ENCODE assay signal across 1 cellular context in the genomic region with DNA sequence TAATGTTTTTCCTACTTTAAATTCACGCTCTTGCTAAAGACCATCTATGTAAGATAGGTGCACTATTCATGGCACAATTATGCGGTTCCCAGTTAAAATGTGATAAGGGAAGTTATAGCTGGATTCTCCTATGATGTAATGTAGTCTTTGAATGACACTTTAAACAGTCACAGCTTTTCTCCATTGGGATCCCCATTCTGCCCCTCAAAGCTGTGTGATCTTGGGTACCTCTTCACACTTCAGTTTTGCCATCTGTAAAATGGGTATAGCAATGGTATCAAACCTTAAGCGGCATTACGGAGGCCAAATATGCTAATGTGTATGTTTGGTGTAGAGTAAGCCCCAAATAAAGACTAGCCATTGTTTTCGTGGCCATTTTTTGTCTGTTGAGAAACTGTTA.
TF ChIP-seq lines count a peak whose summit lies in the region.

No MANE protein-coding gene starts in this region.

TF ChIP-seq in GM12878, 131 proteins besides CTCF, POLR2A, EP300 and RAD21 (continued from another document):
- TF ChIP-seq, protein P1, sequence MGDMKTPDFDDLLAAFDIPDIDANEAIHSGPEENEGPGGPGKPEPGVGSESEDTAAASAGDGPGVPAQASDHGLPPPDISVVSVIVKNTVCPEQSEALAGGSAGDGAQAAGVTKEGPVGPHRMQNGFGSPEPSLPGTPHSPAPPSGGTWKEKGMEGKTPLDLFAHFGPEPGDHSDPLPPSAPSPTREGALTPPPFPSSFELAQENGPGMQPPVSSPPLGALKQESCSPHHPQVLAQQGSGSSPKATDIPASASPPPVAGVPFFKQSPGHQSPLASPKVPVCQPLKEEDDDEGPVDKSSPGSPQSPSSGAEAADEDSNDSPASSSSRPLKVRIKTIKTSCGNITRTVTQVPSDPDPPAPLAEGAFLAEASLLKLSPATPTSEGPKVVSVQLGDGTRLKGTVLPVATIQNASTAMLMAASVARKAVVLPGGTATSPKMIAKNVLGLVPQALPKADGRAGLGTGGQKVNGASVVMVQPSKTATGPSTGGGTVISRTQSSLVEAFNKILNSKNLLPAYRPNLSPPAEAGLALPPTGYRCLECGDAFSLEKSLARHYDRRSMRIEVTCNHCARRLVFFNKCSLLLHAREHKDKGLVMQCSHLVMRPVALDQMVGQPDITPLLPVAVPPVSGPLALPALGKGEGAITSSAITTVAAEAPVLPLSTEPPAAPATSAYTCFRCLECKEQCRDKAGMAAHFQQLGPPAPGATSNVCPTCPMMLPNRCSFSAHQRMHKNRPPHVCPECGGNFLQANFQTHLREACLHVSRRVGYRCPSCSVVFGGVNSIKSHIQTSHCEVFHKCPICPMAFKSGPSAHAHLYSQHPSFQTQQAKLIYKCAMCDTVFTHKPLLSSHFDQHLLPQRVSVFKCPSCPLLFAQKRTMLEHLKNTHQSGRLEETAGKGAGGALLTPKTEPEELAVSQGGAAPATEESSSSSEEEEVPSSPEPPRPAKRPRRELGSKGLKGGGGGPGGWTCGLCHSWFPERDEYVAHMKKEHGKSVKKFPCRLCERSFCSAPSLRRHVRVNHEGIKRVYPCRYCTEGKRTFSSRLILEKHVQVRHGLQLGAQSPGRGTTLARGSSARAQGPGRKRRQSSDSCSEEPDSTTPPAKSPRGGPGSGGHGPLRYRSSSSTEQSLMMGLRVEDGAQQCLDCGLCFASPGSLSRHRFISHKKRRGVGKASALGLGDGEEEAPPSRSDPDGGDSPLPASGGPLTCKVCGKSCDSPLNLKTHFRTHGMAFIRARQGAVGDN (IDR thresholded peaks at IDR 0.05): no peak
